In the genomic region with DNA sequence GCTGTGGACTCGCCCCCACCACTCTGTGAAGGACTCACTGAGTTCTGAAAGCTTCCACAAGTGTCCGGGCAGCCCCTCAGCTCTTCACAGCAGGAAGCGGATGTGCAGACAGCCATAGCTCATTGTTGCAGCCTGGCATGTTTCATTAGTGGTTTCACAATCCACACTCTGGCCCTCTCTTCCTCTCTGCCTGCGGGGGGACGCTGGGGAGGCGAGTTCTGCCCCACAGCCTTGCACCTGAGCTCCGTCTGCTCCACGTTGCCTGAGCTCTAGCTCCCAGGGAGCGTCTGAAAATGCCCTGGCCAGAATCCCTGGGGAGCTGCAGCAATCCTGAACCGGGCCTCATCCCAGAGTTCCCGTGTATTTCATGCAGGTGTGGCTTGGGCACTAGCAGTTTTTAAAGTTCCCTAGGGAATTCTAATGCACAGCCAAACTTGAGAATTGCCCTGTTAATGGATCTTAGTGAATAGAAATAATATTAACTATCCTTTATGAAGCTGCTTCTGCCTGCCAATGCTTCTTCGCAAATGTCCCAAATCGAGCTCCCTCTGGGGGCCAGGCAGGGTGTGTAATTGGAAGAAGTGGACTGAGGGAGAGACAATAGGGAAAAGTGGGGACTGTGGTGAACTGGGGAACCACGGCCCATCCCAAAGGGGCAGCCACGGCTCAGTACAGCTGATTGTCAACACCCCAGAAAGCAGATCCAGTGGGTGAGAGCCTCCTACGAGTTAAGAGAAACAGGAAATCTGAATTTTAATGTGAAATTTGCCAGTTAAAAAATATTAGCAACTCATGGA, we compare ENCODE assay signal across 8 cellular contexts. TPM values are rescaled to one million over a fixed set of nuclear protein-coding genes. Genes with fewer than 3 reads are reported as not detected.
DNase-seq lines count a peak whose midpoint lies in the region; ATAC-seq, FAIRE-seq and TF ChIP-seq lines count a peak whose summit lies in the region.

No MANE protein-coding gene starts in this region.

- no peak overlapping the region for H2BK20ac ChIP-seq in H1 (ENCODE audit: low read length)

- no peaks in the 10 kb centered on the region for H3K4me1 ChIP-seq in HEK293 (ENCODE audit: control insufficient read depth, insufficient read depth, low read length)
- H3K4me1 ChIP-seq in H1 (replicated peaks in 1 of 4; ENCODE audit: control insufficient read depth in 3 of 4, insufficient read depth in 4 of 4, low read length in 3 of 4) = peaks cover 0 to 28% (median 19%) of the 10 kb centered on the region in 4 experiments; a peak in 6 of 7 replicates
- no peaks in the 10 kb centered on the region for H3K4me1 ChIP-seq in tibial nerve

- no peak overlapping the region for H3K23ac ChIP-seq in H1 (ENCODE audit: insufficient read length)

- H3K4me3 ChIP-seq in HEK293 (ENCODE audit: low read depth, low read length) = no peak overlapping the region
- no peak overlapping the region for H3K4me3 ChIP-seq in H1 (ENCODE audit: extremely low read depth in 1 of 4, insufficient read depth in 2 of 4, low read depth in 3 of 4, low read length in 4 of 4)
- no peak overlapping the region for H3K4me3 ChIP-seq in tibial nerve

- H2BK120ac ChIP-seq in H1 (replicated peaks; ENCODE audit: low read depth, low read length) = no peak overlapping the region

- H3K4me1 Mint-ChIP-seq in activated naive CD4-positive, alpha-beta T cell treated with anti-CD3 and anti-CD28 coated beads, Interleukin-2, amount 10 ng/mL, durations not matched to agents 7 days and 5 days = peaks cover 39% of the 10 kb centered on the region

- H4K91ac ChIP-seq in H1 (replicated peaks; ENCODE audit: insufficient read length, low read length) = peak overlapping the region; percentile 41

- no peak overlapping the region for H2BK5ac ChIP-seq in H1 (ENCODE audit: low read depth, low read length)

- TF ChIP-seq EP300 in H1 (IDR thresholded peaks at IDR 0.05; ENCODE audit: borderline replicate concordance in 1 of 2, low read depth in 2 of 2, low read length in 2 of 2) (no peak), tibial nerve (IDR thresholded peaks at IDR 0.05) (no peak)

- H3K4me2 ChIP-seq in H1 (ENCODE audit: insufficient read depth in 1 of 2, low read depth in 2 of 2, low read length in 2 of 2) = no peak overlapping the region; a peak in 1 of 4 replicates

- DNase-seq in activated naive CD4-positive, alpha-beta T cell treated with anti-CD3 and anti-CD28 coated beads, Interleukin-2, amount 10 ng/mL, durations not matched to agents 7 days and 5 days = peak; percentile 50
- DNase-seq in activated naive CD4-positive, alpha-beta T cell (lab: John Stamatoyannopoulos, UW) = no peak
- peak; percentile 64 for DNase-seq in NCI-H2171 treated with DMSO at 0.1 percent for 48 hours (lab: John Stamatoyannopoulos, UW)
- no peak for DNase-seq in H1 (ENCODE audit: low read depth in 1 of 2, low spot score in 2 of 2)
- peak; percentile 53 for DNase-seq in sciatic nerve (ENCODE audit: low spot score)
- DNase-seq in putamen (ENCODE audit: low spot score) = no peak
- no peak for DNase-seq in tibial nerve (ENCODE audit: low spot score in 2 of 2)

- H2AFZ ChIP-seq in H1 (ENCODE audit: low read length) = peak overlapping the region; percentile 92

- no peak overlapping the region for H3K14ac ChIP-seq in H1 (ENCODE audit: insufficient read length)

- H3K4me3 Mint-ChIP-seq in activated naive CD4-positive, alpha-beta T cell treated with anti-CD3 and anti-CD28 coated beads, Interleukin-2, amount 10 ng/mL, durations not matched to agents 7 days and 5 days = no peak overlapping the region

- no peak; a peak in 1 of 4 replicates for TF ChIP-seq RAD21 in H1 (IDR thresholded peaks at IDR 0.05 in 1 of 2, conservative IDR thresholded peaks at IDR 0.05 in 1 of 2; ENCODE audit: low read depth in 2 of 2, low read length in 2 of 2)

- ATAC-seq in sciatic nerve = peak; percentile 59

- 75% methylated on average over 16 of the region's 16 CpGs; no CpG with 5 or more reads in 1 of the 2 experiments for WGBS in H1 (ENCODE audit: extremely low coverage in 1 of 2, insufficient coverage in 1 of 2, insufficient read length in 1 of 2, insufficient replicate concordance in 2 of 2, low coverage in 1 of 2, low lambda C conversion rate in 2 of 2, missing lambda C conversion rate in 1 of 2), 2 experiments
- WGBS in tibial nerve, 2 donors = 39 to 40% methylated on average over 16 of the region's 16 CpGs

- H3K9me3 ChIP-seq in HEK293 (ENCODE audit: control insufficient read depth, insufficient read depth, low read depth, low read length) (no peaks in the 10 kb centered on the region), H1 (ENCODE audit: insufficient read depth in 2 of 2, low read depth in 1 of 2, low read length in 1 of 2) (no peaks in the 10 kb centered on the region), tibial nerve (no peaks in the 10 kb centered on the region)

- TF ChIP-seq POLR2A in H1 (IDR thresholded peaks at IDR 0.05; ENCODE audit: control extremely low read depth in 1 of 2, low read depth in 2 of 2, low read length in 2 of 2) = no peak
- TF ChIP-seq POLR2A in tibial nerve (IDR thresholded peaks at IDR 0.05) = no peak

- no peaks in the 10 kb centered on the region for H3K36me3 Mint-ChIP-seq in activated naive CD4-positive, alpha-beta T cell treated with anti-CD3 and anti-CD28 coated beads, Interleukin-2, amount 10 ng/mL, durations not matched to agents 7 days and 5 days

- H4K8ac ChIP-seq in H1 (ENCODE audit: extremely low read depth, insufficient read depth, low read length) = peak overlapping the region; percentile 45

- H3K79me2 ChIP-seq in H1 (ENCODE audit: control insufficient read depth in 1 of 2, insufficient read depth in 2 of 2, low read length in 2 of 2) = no peaks in the 10 kb centered on the region

- H3K9ac ChIP-seq in H1 (replicated peaks in 1 of 4; ENCODE audit: extremely low read depth in 1 of 4, low read depth in 3 of 4, low read length in 3 of 4) = no peak overlapping the region

- H3K27me3 Mint-ChIP-seq in activated naive CD4-positive, alpha-beta T cell treated with anti-CD3 and anti-CD28 coated beads, Interleukin-2, amount 10 ng/mL, durations not matched to agents 7 days and 5 days = peaks cover 81% of the 10 kb centered on the region

- intact Hi-C loops in sciatic nerve (cut with DNase I) = no loop called here

- CTCF ChIA-PET in activated naive CD4-positive, alpha-beta T cell treated with anti-CD3 and anti-CD28 coated beads, Interleukin-2, amount 10 ng/mL, durations not matched to agents 7 days and 5 days (lab: Charles Lee) = interaction anchor here (0.9 to 2.3 kb wide), 6 partner anchors 9 to 90 kb away, joined by 3 to 7 read pairs (median 3); no protein-coding TSS in a partner anchor
- CTCF ChIA-PET in HEK293 (lab: Yijun Ruan, JAX) = interaction anchor here (0.6 to 1.2 kb wide), 3 partner anchors 9 to 85 kb away, joined by 3 to 4 read pairs (median 4); no protein-coding TSS in a partner anchor
- CTCF ChIA-PET in H1 (lab: Charles Lee; ENCODE audit: partially characterized antibody) = interaction anchor here (0.7 to 5.3 kb wide), 16 partner anchors 8 to 84 kb away, joined by 3 to 23 read pairs (median 4); a partner anchor contains a TSS

- H3K4ac ChIP-seq in H1 (replicated peaks; ENCODE audit: insufficient read length, low read depth, low read length) = no peak overlapping the region

- peak overlapping the region; percentile 52; the same call in 1 of the 2 replicates for H2BK12ac ChIP-seq in H1 (ENCODE audit: low read depth, low read length)

- peak overlapping the region; percentile 74 for H3K27ac Mint-ChIP-seq in activated naive CD4-positive, alpha-beta T cell treated with anti-CD3 and anti-CD28 coated beads, Interleukin-2, amount 10 ng/mL, durations not matched to agents 7 days and 5 days

- H3K56ac ChIP-seq in H1 (replicated peaks; ENCODE audit: insufficient read length, low read depth, low read length) = no peak overlapping the region

- H2AK5ac ChIP-seq in H1 (ENCODE audit: low read depth, low read length) = no peak overlapping the region

- no peak for TF ChIP-seq CTCF in HEK293 (tag by site-specific recombination; IDR thresholded peaks at IDR 0.05)
- TF ChIP-seq CTCF in H1 (IDR thresholded peaks at IDR 0.05; ENCODE audit: control extremely low read depth in 1 of 3, insufficient read depth in 1 of 3, low read depth in 1 of 3, low read length in 3 of 3) = no peak
- TF ChIP-seq CTCF in tibial nerve (IDR thresholded peaks at IDR 0.05) = no peak

- no peak overlapping the region for H2BK15ac ChIP-seq in H1 (ENCODE audit: low read length)

- no peak overlapping the region for H3K18ac ChIP-seq in H1 (ENCODE audit: extremely low read depth, low read length)

- no peaks in the 10 kb centered on the region for H3K36me3 ChIP-seq in HEK293 (ENCODE audit: control insufficient read depth in 2 of 2, insufficient read depth in 1 of 2, low read length in 2 of 2)
- no peaks in the 10 kb centered on the region for H3K36me3 ChIP-seq in H1 (ENCODE audit: control insufficient read depth in 2 of 4, insufficient read depth in 4 of 4, low read length in 3 of 4)
- no peaks in the 10 kb centered on the region for H3K36me3 ChIP-seq in tibial nerve

- H4K5ac ChIP-seq in H1 (ENCODE audit: insufficient read length, low read depth, low read length) = no peak overlapping the region

- H3K27ac ChIP-seq in HEK293 (ENCODE audit: extremely low read depth, low read depth, low read length) (no peak overlapping the region), H1 (ENCODE audit: low read depth, low read length) (no peak overlapping the region), tibial nerve (no peak overlapping the region)

- H3K9me3 Mint-ChIP-seq in activated naive CD4-positive, alpha-beta T cell treated with anti-CD3 and anti-CD28 coated beads, Interleukin-2, amount 10 ng/mL, durations not matched to agents 7 days and 5 days = no peaks in the 10 kb centered on the region

- POLR2A ChIA-PET in HEK293 (lab: Yijun Ruan, JAX) (no interaction called here), H1 (lab: Charles Lee; ENCODE audit: partially characterized antibody) (interaction anchor here (0.7 to 2.1 kb wide), 4 partner anchors 8 to 83 kb away, joined by 3 to 7 read pairs (median 4); no protein-coding TSS in a partner anchor)

- no peaks in the 10 kb centered on the region for H3K23me2 ChIP-seq in H1 (ENCODE audit: low read depth, low read length)

- no peaks in the 10 kb centered on the region for H4K20me1 ChIP-seq in H1 (replicated peaks in 1 of 2; ENCODE audit: control insufficient read depth in 1 of 2, insufficient read depth in 2 of 2, low read length in 2 of 2)

- no peaks in the 10 kb centered on the region for H3K79me1 ChIP-seq in H1 (ENCODE audit: low read depth, low read length)

- no peak for FAIRE-seq in H1 (lab: Jason Lieb, UNC)

- H3K27me3 ChIP-seq in H1 (replicated peaks in 1 of 4; ENCODE audit: control insufficient read depth in 3 of 4, extremely low read depth in 1 of 4, insufficient read depth in 3 of 4, low read length in 3 of 4) (no peaks in the 10 kb centered on the region; a peak in 1 of 7 replicates), tibial nerve (peaks cover 0 to 36% of the 10 kb centered on the region in 2 donors)

RNA-seq across cellular contexts. Expression of a gene that starts 51.5 kb away (rescaled TPM):
- total RNA-seq in H1 (2021; fragmentation: NEBNext Ultra II Directional; extraction: Animal tissue kit (Norgen Biotek cat#: 25700)) = 0.80 and 0.82 TPM in 2 replicates
- polyA plus RNA-seq in H1 (2011; rRNA removed) = 0.30 and 0.75 TPM in 2 replicates
- polyA plus RNA-seq in H1 (2011; cell fraction: cytosol; rRNA removed) = 1.0 TPM
- polyA plus RNA-seq in H1 (2011; cell fraction: nucleus; rRNA removed) = 1.0 TPM
- 0.13 to 0.45 TPM (median 0.32 TPM) in 4 replicates for polyA plus RNA-seq in H1 (2012, experiment 1 of 2)
- polyA plus RNA-seq in H1 (2012, experiment 2 of 2) = not detected
- 0.59 TPM for polyA plus RNA-seq in H1 (2013, experiment 1 of 2)
- 0.48 TPM for polyA plus RNA-seq in H1 (2013, experiment 2 of 2)
- 0.73 and 2.3 TPM in 2 replicates for polyA minus RNA-seq in H1 (2011; rRNA and poly(A)+ RNA removed)
- 2.2 TPM for polyA minus RNA-seq in H1 (2011; cell fraction: cytosol; rRNA and poly(A)+ RNA removed)
- polyA minus RNA-seq in H1 (2011; cell fraction: nucleus; rRNA and poly(A)+ RNA removed) = 1.3 TPM
- 0.27 TPM for total RNA-seq in sciatic nerve
- not detected for total RNA-seq in tibial nerve

Comparison
In these comparisons a context has a peak if more than half of its experiments do, and no peak if none do; other contexts are left out.
1. DNase-seq: peak in activated naive CD4-positive, alpha-beta T cell treated with anti-CD3 and anti-CD28 coated beads, Interleukin-2, amount 10 ng/mL, durations not matched to agents 7 days and 5 days (single experiment), NCI-H2171 treated with DMSO at 0.1 percent for 48 hours (single experiment) and sciatic nerve (single experiment); none in activated naive CD4-positive, alpha-beta T cell (0 of 4), H1 (0 of 2), putamen (single experiment) and tibial nerve (0 of 2).